ENCODE assay signal across 28 cellular contexts in the genomic region with DNA sequence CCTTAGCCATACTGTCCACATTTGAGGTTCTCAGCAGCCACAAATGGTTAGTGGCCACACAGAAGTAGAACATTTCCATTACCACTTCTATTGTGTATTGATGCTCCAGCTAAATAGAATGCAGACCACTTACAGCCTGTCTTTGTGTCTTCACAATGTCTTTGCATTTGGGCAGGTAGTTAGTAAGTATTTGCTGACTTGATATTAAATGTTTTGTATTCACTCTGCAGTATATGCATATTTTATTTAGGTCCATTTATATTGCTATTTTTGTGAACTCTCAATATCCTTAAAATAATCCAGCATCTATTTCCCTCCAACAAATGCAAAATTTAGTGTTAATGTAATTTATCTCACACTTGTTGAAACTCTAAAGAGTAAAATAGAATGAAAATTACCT.
"Had no signal": no experiment of that assay in that cellular context is flagged by ENCODE, and none has a peak within 500 bp of the region (broad histone marks: within the 10 kb centered on the region; RNA-seq: fewer than 3 reads in every experiment).

No MANE protein-coding gene starts in this region.

- H3K9me3 ChIP-seq: colonic mucosa, esophagus muscularis mucosa, esophagus squamous epithelium, gastrocnemius medialis, gastroesophageal sphincter, heart left ventricle, heart right ventricle had no signal

- H3K4me3 Mint-ChIP-seq: dendritic cell treated with granulocyte-macrophage colony-stimulating factor and Interleukin-4, amounts not matched to agents 40 ng/mL and 50 ng/mL, for 4 days; effector memory CD8-positive, alpha-beta T cell; endodermal cell had no signal

- H3K4me1 Mint-ChIP-seq: endodermal cell had no signal

- DNase-seq: colonic mucosa; cortex of kidney; dermis blood vessel endothelial cell; dorsolateral prefrontal cortex; effector CD4-positive, alpha-beta T cell; effector CD8-positive, alpha-beta T cell; effector memory CD4-positive, alpha-beta T cell; effector memory CD8-positive, alpha-beta T cell; endodermal cell; erythroblast; esophagus squamous epithelium; foreskin fibroblast; foreskin keratinocyte; foreskin melanocyte; gastrocnemius medialis; glutamatergic neuron; head of caudate nucleus; heart left ventricle; heart right ventricle had no signal

- FAIRE-seq: colon, endometrium, frontal cortex had no signal

- H3K27ac Mint-ChIP-seq: dendritic cell treated with granulocyte-macrophage colony-stimulating factor and Interleukin-4, amounts not matched to agents 40 ng/mL and 50 ng/mL, for 4 days; effector memory CD8-positive, alpha-beta T cell; endodermal cell had no signal

- H3K4me3 ChIP-seq: colonic mucosa, coronary artery, dorsolateral prefrontal cortex, esophagus muscularis mucosa, esophagus squamous epithelium, gastrocnemius medialis, gastroesophageal sphincter, heart left ventricle, heart right ventricle had no signal

- H3K27ac ChIP-seq: colonic mucosa, coronary artery, dorsolateral prefrontal cortex, epithelial cell of prostate, esophagus muscularis mucosa, esophagus squamous epithelium, foreskin keratinocyte, gastrocnemius medialis, gastroesophageal sphincter, heart left ventricle, heart right ventricle had no signal

- H3K4me1 ChIP-seq: colonic mucosa, esophagus muscularis mucosa, esophagus squamous epithelium, foreskin keratinocyte, gastrocnemius medialis, gastroesophageal sphincter, heart left ventricle, heart right ventricle had no signal

- H3K27me3 ChIP-seq: colonic mucosa, dorsolateral prefrontal cortex, esophagus muscularis mucosa, esophagus squamous epithelium, foreskin keratinocyte, gastrocnemius medialis, gastroesophageal sphincter, heart left ventricle, heart right ventricle had no signal

- H3K27me3 Mint-ChIP-seq: dendritic cell treated with granulocyte-macrophage colony-stimulating factor and Interleukin-4, amounts not matched to agents 40 ng/mL and 50 ng/mL, for 4 days; effector memory CD8-positive, alpha-beta T cell had no signal

- ATAC-seq: effector memory CD8-positive, alpha-beta T cell; esophagus mucosa; foreskin keratinocyte; gastrocnemius medialis; gastroesophageal sphincter; heart left ventricle; heart right ventricle had no signal

- H3K9me3 Mint-ChIP-seq: dendritic cell treated with granulocyte-macrophage colony-stimulating factor and Interleukin-4, amounts not matched to agents 40 ng/mL and 50 ng/mL, for 4 days; effector memory CD8-positive, alpha-beta T cell; endodermal cell had no signal
